ENCODE assay signal across 1 cellular context in the genomic region with DNA sequence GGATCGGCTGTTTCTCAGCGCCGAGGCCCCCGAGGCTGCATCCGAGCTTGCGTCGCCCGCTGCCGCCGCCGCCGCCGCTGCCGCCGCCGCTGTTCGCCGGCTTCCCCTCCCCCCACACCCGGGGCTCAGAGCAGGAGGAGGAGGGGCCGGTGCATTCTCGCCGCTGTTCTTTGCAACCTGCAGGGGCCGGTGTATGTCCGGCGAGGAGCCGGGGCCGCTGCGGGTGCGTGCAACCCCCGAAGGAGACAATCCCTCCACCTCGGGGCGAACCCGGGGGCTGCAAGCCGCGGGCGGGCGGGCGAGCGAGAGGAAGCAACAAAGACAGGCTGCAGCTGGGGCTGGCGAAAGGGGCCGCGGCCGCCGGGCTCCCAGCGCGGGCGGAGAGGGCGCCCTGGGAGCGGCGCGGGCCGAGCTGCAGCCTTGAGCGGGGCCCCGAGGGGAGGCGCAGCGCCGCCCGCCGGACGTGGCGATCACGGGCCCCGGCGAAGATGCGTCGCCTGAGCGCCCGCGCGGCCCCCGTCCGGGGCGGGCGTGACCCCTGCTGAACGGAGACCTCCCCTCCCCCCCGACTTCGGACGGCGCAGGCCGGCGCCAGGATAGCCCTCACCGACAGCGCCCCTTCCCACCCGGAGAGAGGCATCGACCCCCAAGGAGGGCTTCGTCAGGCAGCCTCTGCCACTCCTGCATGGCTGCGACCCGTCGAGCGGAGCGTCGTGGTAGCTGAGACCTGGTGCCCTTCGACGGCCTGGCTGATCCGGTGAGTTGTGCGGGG.
TF ChIP-seq lines count a peak whose summit lies in the region.

No MANE protein-coding gene starts in this region.

TF ChIP-seq in K562, 482 proteins besides CTCF, POLR2A, EP300 and RAD21 (continued from another document):
- no peak for TF ChIP-seq MEIS2 (IDR thresholded peaks at IDR 0.05; ENCODE audit: partially characterized antibody)
- TF ChIP-seq DMBX1 (CRISPR knock-in tag; IDR thresholded peaks at IDR 0.05; ENCODE audit: borderline replicate concordance): no peak
- peak; percentile 23 for TF ChIP-seq ZFX (CRISPR knock-in tag; IDR thresholded peaks at IDR 0.05)
- peak in 1 of 2 experiments; percentile 34; a peak in 1 of 4 replicates for TF ChIP-seq TEAD1 (CRISPR knock-in tag; IDR thresholded peaks at IDR 0.05)
- TF ChIP-seq, protein P1, sequence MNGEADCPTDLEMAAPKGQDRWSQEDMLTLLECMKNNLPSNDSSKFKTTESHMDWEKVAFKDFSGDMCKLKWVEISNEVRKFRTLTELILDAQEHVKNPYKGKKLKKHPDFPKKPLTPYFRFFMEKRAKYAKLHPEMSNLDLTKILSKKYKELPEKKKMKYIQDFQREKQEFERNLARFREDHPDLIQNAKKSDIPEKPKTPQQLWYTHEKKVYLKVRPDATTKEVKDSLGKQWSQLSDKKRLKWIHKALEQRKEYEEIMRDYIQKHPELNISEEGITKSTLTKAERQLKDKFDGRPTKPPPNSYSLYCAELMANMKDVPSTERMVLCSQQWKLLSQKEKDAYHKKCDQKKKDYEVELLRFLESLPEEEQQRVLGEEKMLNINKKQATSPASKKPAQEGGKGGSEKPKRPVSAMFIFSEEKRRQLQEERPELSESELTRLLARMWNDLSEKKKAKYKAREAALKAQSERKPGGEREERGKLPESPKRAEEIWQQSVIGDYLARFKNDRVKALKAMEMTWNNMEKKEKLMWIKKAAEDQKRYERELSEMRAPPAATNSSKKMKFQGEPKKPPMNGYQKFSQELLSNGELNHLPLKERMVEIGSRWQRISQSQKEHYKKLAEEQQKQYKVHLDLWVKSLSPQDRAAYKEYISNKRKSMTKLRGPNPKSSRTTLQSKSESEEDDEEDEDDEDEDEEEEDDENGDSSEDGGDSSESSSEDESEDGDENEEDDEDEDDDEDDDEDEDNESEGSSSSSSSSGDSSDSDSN (IDR thresholded peaks at IDR 0.05; ENCODE audit: borderline replicate concordance in 1 of 2, low read depth in 2 of 2, low read length in 2 of 2): 0 out of 4 replicates have a peak, but pooled peaks of 1 of the 2 experiments have one; percentile 44
- 0 out of 2 replicates have a peak, but pooled peaks have one; percentile 3 for TF ChIP-seq PHF8 (IDR thresholded peaks at IDR 0.05; ENCODE audit: borderline replicate concordance, low read length)
- TF ChIP-seq, protein P2, sequence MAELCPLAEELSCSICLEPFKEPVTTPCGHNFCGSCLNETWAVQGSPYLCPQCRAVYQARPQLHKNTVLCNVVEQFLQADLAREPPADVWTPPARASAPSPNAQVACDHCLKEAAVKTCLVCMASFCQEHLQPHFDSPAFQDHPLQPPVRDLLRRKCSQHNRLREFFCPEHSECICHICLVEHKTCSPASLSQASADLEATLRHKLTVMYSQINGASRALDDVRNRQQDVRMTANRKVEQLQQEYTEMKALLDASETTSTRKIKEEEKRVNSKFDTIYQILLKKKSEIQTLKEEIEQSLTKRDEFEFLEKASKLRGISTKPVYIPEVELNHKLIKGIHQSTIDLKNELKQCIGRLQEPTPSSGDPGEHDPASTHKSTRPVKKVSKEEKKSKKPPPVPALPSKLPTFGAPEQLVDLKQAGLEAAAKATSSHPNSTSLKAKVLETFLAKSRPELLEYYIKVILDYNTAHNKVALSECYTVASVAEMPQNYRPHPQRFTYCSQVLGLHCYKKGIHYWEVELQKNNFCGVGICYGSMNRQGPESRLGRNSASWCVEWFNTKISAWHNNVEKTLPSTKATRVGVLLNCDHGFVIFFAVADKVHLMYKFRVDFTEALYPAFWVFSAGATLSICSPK (IDR thresholded peaks at IDR 0.05; ENCODE audit: borderline replicate concordance): no peak
- 0 out of 2 replicates have a peak, but pooled peaks have one; percentile 27 for TF ChIP-seq ETV1 (tag; conservative IDR thresholded peaks at IDR 0.05; ENCODE audit: low read depth)
- TF ChIP-seq HMGN3 (IDR thresholded peaks at IDR 0.05; ENCODE audit: borderline replicate concordance, extremely low read depth, insufficient read length, low read depth, low read length): peak; percentile 22
- TF ChIP-seq, protein P3, sequence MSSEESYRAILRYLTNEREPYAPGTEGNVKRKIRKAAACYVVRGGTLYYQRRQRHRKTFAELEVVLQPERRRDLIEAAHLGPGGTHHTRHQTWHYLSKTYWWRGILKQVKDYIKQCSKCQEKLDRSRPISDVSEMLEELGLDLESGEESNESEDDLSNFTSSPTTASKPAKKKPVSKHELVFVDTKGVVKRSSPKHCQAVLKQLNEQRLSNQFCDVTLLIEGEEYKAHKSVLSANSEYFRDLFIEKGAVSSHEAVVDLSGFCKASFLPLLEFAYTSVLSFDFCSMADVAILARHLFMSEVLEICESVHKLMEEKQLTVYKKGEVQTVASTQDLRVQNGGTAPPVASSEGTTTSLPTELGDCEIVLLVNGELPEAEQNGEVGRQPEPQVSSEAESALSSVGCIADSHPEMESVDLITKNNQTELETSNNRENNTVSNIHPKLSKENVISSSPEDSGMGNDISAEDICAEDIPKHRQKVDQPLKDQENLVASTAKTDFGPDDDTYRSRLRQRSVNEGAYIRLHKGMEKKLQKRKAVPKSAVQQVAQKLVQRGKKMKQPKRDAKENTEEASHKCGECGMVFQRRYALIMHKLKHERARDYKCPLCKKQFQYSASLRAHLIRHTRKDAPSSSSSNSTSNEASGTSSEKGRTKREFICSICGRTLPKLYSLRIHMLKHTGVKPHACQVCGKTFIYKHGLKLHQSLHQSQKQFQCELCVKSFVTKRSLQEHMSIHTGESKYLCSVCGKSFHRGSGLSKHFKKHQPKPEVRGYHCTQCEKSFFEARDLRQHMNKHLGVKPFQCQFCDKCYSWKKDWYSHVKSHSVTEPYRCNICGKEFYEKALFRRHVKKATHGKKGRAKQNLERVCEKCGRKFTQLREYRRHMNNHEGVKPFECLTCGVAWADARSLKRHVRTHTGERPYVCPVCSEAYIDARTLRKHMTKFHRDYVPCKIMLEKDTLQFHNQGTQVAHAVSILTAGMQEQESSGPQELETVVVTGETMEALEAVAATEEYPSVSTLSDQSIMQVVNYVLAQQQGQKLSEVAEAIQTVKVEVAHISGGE (CRISPR knock-in tag; IDR thresholded peaks at IDR 0.05): 0 out of 6 replicates have a peak, but pooled peaks of 1 of the 3 experiments have one; percentile 21
- peak; percentile 32 for TF ChIP-seq PRPF4 (IDR thresholded peaks at IDR 0.05; ENCODE audit: insufficient read depth, low read depth, low read length, poor library complexity, severe bottlenecking)
- TF ChIP-seq CTBP1 (IDR thresholded peaks at IDR 0.05; ENCODE audit: borderline replicate concordance): peak; percentile 65
- TF ChIP-seq STAT5A (IDR thresholded peaks at IDR 0.05; ENCODE audit: borderline replicate concordance, low read length): no peak
- TF ChIP-seq, protein P4, sequence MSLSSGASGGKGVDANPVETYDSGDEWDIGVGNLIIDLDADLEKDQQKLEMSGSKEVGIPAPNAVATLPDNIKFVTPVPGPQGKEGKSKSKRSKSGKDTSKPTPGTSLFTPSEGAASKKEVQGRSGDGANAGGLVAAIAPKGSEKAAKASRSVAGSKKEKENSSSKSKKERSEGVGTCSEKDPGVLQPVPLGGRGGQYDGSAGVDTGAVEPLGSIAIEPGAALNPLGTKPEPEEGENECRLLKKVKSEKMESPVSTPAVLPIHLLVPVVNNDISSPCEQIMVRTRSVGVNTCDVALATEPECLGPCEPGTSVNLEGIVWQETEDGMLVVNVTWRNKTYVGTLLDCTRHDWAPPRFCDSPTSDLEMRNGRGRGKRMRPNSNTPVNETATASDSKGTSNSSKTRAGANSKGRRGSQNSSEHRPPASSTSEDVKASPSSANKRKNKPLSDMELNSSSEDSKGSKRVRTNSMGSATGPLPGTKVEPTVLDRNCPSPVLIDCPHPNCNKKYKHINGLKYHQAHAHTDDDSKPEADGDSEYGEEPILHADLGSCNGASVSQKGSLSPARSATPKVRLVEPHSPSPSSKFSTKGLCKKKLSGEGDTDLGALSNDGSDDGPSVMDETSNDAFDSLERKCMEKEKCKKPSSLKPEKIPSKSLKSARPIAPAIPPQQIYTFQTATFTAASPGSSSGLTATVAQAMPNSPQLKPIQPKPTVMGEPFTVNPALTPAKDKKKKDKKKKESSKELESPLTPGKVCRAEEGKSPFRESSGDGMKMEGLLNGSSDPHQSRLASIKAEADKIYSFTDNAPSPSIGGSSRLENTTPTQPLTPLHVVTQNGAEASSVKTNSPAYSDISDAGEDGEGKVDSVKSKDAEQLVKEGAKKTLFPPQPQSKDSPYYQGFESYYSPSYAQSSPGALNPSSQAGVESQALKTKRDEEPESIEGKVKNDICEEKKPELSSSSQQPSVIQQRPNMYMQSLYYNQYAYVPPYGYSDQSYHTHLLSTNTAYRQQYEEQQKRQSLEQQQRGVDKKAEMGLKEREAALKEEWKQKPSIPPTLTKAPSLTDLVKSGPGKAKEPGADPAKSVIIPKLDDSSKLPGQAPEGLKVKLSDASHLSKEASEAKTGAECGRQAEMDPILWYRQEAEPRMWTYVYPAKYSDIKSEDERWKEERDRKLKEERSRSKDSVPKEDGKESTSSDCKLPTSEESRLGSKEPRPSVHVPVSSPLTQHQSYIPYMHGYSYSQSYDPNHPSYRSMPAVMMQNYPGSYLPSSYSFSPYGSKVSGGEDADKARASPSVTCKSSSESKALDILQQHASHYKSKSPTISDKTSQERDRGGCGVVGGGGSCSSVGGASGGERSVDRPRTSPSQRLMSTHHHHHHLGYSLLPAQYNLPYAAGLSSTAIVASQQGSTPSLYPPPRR (CRISPR knock-in tag; IDR thresholded peaks at IDR 0.05; ENCODE audit: borderline replicate concordance): no peak
- no peak for TF ChIP-seq NCOA2 (IDR thresholded peaks at IDR 0.05; ENCODE audit: partially characterized antibody in 2 of 2)
- no peak for TF ChIP-seq RFX7 (CRISPR knock-in tag; IDR thresholded peaks at IDR 0.05)
- TF ChIP-seq FIP1L1 (IDR thresholded peaks at IDR 0.05; ENCODE audit: low read depth, low read length, poor library complexity, severe bottlenecking): no peak
- no peak for TF ChIP-seq ZNF41 (CRISPR knock-in tag; conservative IDR thresholded peaks at IDR 0.05)
- TF ChIP-seq, protein P5, sequence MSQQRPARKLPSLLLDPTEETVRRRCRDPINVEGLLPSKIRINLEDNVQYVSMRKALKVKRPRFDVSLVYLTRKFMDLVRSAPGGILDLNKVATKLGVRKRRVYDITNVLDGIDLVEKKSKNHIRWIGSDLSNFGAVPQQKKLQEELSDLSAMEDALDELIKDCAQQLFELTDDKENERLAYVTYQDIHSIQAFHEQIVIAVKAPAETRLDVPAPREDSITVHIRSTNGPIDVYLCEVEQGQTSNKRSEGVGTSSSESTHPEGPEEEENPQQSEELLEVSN (IDR thresholded peaks at IDR 0.05; ENCODE audit: borderline replicate concordance in 1 of 2, extremely low read depth in 1 of 2, insufficient read depth in 1 of 2, insufficient read length in 1 of 2, low read depth in 1 of 2, low read length in 1 of 2, poor library complexity in 1 of 2, severe bottlenecking in 1 of 2): peak in 1 of 2 experiments; percentile 10
- no peak for TF ChIP-seq HDGF (IDR thresholded peaks at IDR 0.05)
- TF ChIP-seq PCBP1 (IDR thresholded peaks at IDR 0.05; ENCODE audit: low read depth, low read length, poor library complexity, severe bottlenecking): peak; percentile 60
- TF ChIP-seq PHF20 (IDR thresholded peaks at IDR 0.05; ENCODE audit: partially characterized antibody): no peak
- TF ChIP-seq ZNF586 (CRISPR knock-in tag; conservative IDR thresholded peaks at IDR 0.05): no peak
- TF ChIP-seq PCBP2 (IDR thresholded peaks at IDR 0.05; ENCODE audit: low read depth, low read length, poor library complexity, severe bottlenecking): no peak
- TF ChIP-seq CHD2 (IDR thresholded peaks at IDR 0.05; ENCODE audit: low read depth, low read length): peak; percentile 28; the same call in 1 of the 2 replicates
- no peak for TF ChIP-seq SNRNP70 (optimal IDR thresholded peaks at IDR 0.05; ENCODE audit: low read depth, low read length)
- no peak for TF ChIP-seq ZNF584 (CRISPR knock-in tag; IDR thresholded peaks at IDR 0.05; ENCODE audit: low read depth)
- TF ChIP-seq, protein P6, sequence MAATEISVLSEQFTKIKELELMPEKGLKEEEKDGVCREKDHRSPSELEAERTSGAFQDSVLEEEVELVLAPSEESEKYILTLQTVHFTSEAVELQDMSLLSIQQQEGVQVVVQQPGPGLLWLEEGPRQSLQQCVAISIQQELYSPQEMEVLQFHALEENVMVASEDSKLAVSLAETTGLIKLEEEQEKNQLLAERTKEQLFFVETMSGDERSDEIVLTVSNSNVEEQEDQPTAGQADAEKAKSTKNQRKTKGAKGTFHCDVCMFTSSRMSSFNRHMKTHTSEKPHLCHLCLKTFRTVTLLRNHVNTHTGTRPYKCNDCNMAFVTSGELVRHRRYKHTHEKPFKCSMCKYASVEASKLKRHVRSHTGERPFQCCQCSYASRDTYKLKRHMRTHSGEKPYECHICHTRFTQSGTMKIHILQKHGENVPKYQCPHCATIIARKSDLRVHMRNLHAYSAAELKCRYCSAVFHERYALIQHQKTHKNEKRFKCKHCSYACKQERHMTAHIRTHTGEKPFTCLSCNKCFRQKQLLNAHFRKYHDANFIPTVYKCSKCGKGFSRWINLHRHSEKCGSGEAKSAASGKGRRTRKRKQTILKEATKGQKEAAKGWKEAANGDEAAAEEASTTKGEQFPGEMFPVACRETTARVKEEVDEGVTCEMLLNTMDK (IDR thresholded peaks at IDR 0.05; ENCODE audit: borderline replicate concordance, insufficient read depth, low read depth, low read length, poor library complexity, severe bottlenecking): peak; percentile 44
- TF ChIP-seq CXXC5 (CRISPR knock-in tag; IDR thresholded peaks at IDR 0.05): peak; percentile 55
- TF ChIP-seq NFRKB (IDR thresholded peaks at IDR 0.05; ENCODE audit: low read depth): no peak
- no peak for TF ChIP-seq CBX1 (IDR thresholded peaks at IDR 0.05; ENCODE audit: low read depth)
- TF ChIP-seq KDM2B (CRISPR knock-in tag; IDR thresholded peaks at IDR 0.05): peak; percentile 76; the same call in 1 of the 2 replicates
- TF ChIP-seq GATAD2B (IDR thresholded peaks at IDR 0.05; ENCODE audit: borderline replicate concordance): 0 out of 2 replicates have a peak, but pooled peaks have one; percentile 24
- TF ChIP-seq KLF1 (tag; IDR thresholded peaks at IDR 0.05): no peak
- 0 out of 2 replicates have a peak, but pooled peaks have one; percentile 29 for TF ChIP-seq RBM14 (IDR thresholded peaks at IDR 0.05; ENCODE audit: borderline replicate concordance, insufficient read depth, low read depth, low read length)
- TF ChIP-seq NFYB (IDR thresholded peaks at IDR 0.05; ENCODE audit: extremely low read depth, insufficient read length): no peak
TF ChIP-seq in K562: peak in this region for 19.
